21 cellular contexts compared by ENCODE assay signal in genomic region chrX:130103605-130104004, GRCh38. TPM values are rescaled to one million over a fixed set of nuclear protein-coding genes. Genes with fewer than 3 reads are reported as not detected.
DNase-seq lines count a peak whose midpoint lies in the region; ATAC-seq and TF ChIP-seq lines count a peak whose summit lies in the region.
"Had no signal": no experiment of that assay in that cellular context is flagged by ENCODE, and none has a peak within 500 bp of the region (broad histone marks: within the 10 kb centered on the region; RNA-seq: fewer than 3 reads in every experiment).

No MANE protein-coding gene starts in this region.

- no peak overlapping the region for H2AK5ac ChIP-seq in H9 (ENCODE audit: insufficient read length, low read length)

- no peaks in the 10 kb centered on the region for H3K36me3 ChIP-seq in CD4-positive, CD25-positive, alpha-beta regulatory T cell (ENCODE audit: control insufficient read depth, insufficient read depth, low read length)
- H3K36me3 ChIP-seq in SK-N-MC (ENCODE audit: insufficient read depth, low read length): no peaks in the 10 kb centered on the region

- no peaks in the 10 kb centered on the region for H4K20me1 ChIP-seq in H9 (ENCODE audit: control insufficient read depth, insufficient read depth, insufficient read length)

- no peaks in the 10 kb centered on the region for H3K27me3 Mint-ChIP-seq in CD4-positive, CD25-positive, alpha-beta regulatory T cell
- H3K27me3 Mint-ChIP-seq in natural killer cell (ENCODE audit: low read depth in 2 of 2) (peaks cover 0 to 8% of the 10 kb centered on the region in 2 donors), H9 (ENCODE audit: low read depth) (peaks cover 20% of the 10 kb centered on the region)

- no CpG with 5 or more reads among the region's 3 CpGs for WGBS in H9 (ENCODE audit: extremely low coverage, insufficient read length, low lambda C conversion rate)

- peaks cover 0 to 2% (median 0%) of the 10 kb centered on the region in 7 donors for H3K9me3 Mint-ChIP-seq in CD4-positive, CD25-positive, alpha-beta regulatory T cell
- no peaks in the 10 kb centered on the region for H3K9me3 Mint-ChIP-seq in natural killer cell
- H3K9me3 Mint-ChIP-seq in H9: peaks cover 0 to 77% of the 10 kb centered on the region in 2 experiments; a peak in 2 of 5 replicates
- H3K9me3 Mint-ChIP-seq: T-helper 1 cell treated with Interleukin-12 subunit alpha and Interleukin-12 subunit beta and Interleukin-4 antibody, amounts not matched to agents 30 μg/mL and 1 μg/mL, for 36 hours had no signal

- no peak overlapping the region for H2BK12ac ChIP-seq in H9 (ENCODE audit: insufficient read length, low read depth, low read length)

- H3K36me3 Mint-ChIP-seq in CD4-positive, CD25-positive, alpha-beta regulatory T cell: peaks cover 5% of the 10 kb centered on the region
- H3K36me3 Mint-ChIP-seq in natural killer cell: peaks cover 7% of the 10 kb centered on the region
- H3K36me3 Mint-ChIP-seq in H9 (ENCODE audit: insufficient read depth in 1 of 3, low read depth in 3 of 3): 0 out of 7 replicates have a peak, but pooled peaks cover 0 to 2% (median 0%) of the 10 kb centered on the region in 3 experiments

- no peak overlapping the region for H4K5ac ChIP-seq in H9 (ENCODE audit: insufficient read length, low read depth, low read length)

- intact Hi-C loops in natural killer cell (cut with micrococcal nuclease): no loop called here

- H3K27ac ChIP-seq in CD4-positive, CD25-positive, alpha-beta regulatory T cell (ENCODE audit: insufficient read depth, low read length, poor library complexity, severe bottlenecking): peak overlapping the region; percentile 20
- H3K27ac ChIP-seq in SK-N-MC: peak overlapping the region; percentile 82
- H3K27ac ChIP-seq in H9 (ENCODE audit: insufficient read length, low read depth, low read length): no peak overlapping the region
- H3K27ac ChIP-seq: C4-2B had no signal

- H3K4me1 ChIP-seq in CD4-positive, CD25-positive, alpha-beta regulatory T cell (ENCODE audit: control insufficient read depth, insufficient read depth, low read length, poor library complexity, severe bottlenecking): peaks cover 58% of the 10 kb centered on the region
- no peaks in the 10 kb centered on the region for H3K4me1 ChIP-seq in H9 (ENCODE audit: insufficient read depth, low read length)

- H3K18ac ChIP-seq in H9 (ENCODE audit: insufficient read length, low read depth, low read length): no peak overlapping the region

- peak overlapping the region in 1 of 4 donors; percentile 1 for H3K4me3 Mint-ChIP-seq in CD4-positive, CD25-positive, alpha-beta regulatory T cell
- H3K4me3 Mint-ChIP-seq in natural killer cell: no peak overlapping the region
- no peak overlapping the region for H3K4me3 Mint-ChIP-seq in H9
- H3K4me3 Mint-ChIP-seq: T-helper 1 cell treated with Interleukin-12 subunit alpha and Interleukin-12 subunit beta and Interleukin-4 antibody, amounts not matched to agents 30 μg/mL and 1 μg/mL, for 36 hours had no signal

- H3K9ac ChIP-seq in SK-N-MC (ENCODE audit: insufficient read length) (no peak overlapping the region), H9 (ENCODE audit: extremely low read depth, insufficient read length, low read length) (no peak overlapping the region)

- H2BK15ac ChIP-seq in H9 (ENCODE audit: low read depth, low read length): no peak overlapping the region

- no peak overlapping the region for H2BK20ac ChIP-seq in H9 (ENCODE audit: low read depth, low read length, poor library complexity, severe bottlenecking)

- DNase-seq in CD4-positive, CD25-positive, alpha-beta regulatory T cell: no peak
- DNase-seq in ELF-1 (ENCODE audit: low read depth, low spot score): peak; percentile 30
- DNase-seq in SK-N-MC (ENCODE audit: low read depth, low spot score): no peak
- no peak for DNase-seq in natural killer cell
- DNase-seq in NCI-H510A treated with DMSO at 0.1 percent for 48 hours (lab: John Stamatoyannopoulos, UW): no peak
- no peak for DNase-seq in cortex of kidney (lab: John Stamatoyannopoulos, UW)
- DNase-seq in GM13976 (ENCODE audit: low spot score): no peak
- DNase-seq in H9: no peak
- DNase-seq: COR-L47, DMS 273 treated with DMSO at 0.1 percent for 48 hours, DND-41, NCI-H1105 treated with DMSO at 0.1 percent for 48 hours, NCI-H187, NCI-H2107, NCI-H226, NCI-H526, OCI-M1, SHP77 treated with DMSO at 0.1 percent for 48 hours had no signal

- H2AFZ ChIP-seq in H9 (ENCODE audit: low read length): no peak overlapping the region

- no peak overlapping the region for H3K4me2 ChIP-seq in H9 (ENCODE audit: insufficient read depth, insufficient read length, low read length)

- peak overlapping the region; percentile 10 for H3K4me3 ChIP-seq in CD4-positive, CD25-positive, alpha-beta regulatory T cell (ENCODE audit: low read depth, low read length)
- H3K4me3 ChIP-seq in SK-N-MC: peak overlapping the region; percentile 33; the same call in 1 of the 2 replicates
- H3K4me3 ChIP-seq: K562 had no signal

- TF ChIP-seq CTCF in natural killer cell (IDR thresholded peaks at IDR 0.05) (no peak), GM13976 (IDR thresholded peaks at IDR 0.05; ENCODE audit: borderline replicate concordance, control extremely low read depth, extremely low read depth, insufficient read depth, missing control alignments) (no peak), H9 (conservative IDR thresholded peaks at IDR 0.05) (no peak)

- in situ Hi-C loops in GM13976 (cut with MboI; ENCODE audit: low sequenced_read_pairs, unreplicated experiment): no loop called here

- no peak overlapping the region for H3K56ac ChIP-seq in H9 (ENCODE audit: insufficient read length, low read depth, low read length)

- no peak overlapping the region for H3K23ac ChIP-seq in H9 (ENCODE audit: insufficient read length, low read depth, low read length)

- H3K23me2 ChIP-seq in H9 (ENCODE audit: insufficient read length, low read depth, low read length, poor library complexity, severe bottlenecking): no peaks in the 10 kb centered on the region

- H3T11ph ChIP-seq in H9 (ENCODE audit: low read length): no peak overlapping the region

- H4K8ac ChIP-seq in H9 (replicated peaks; ENCODE audit: insufficient read length, low read depth, low read length): no peak overlapping the region

- peaks cover 22 to 85% (median 36%) of the 10 kb centered on the region in 4 donors for H3K4me1 Mint-ChIP-seq in CD4-positive, CD25-positive, alpha-beta regulatory T cell
- H3K4me1 Mint-ChIP-seq in natural killer cell (peaks cover 59 to 85% of the 10 kb centered on the region in 2 donors), H9 (peaks cover 3 to 17% of the 10 kb centered on the region in 2 experiments)

- H3K14ac ChIP-seq in H9 (ENCODE audit: insufficient read depth, low read length): no peak overlapping the region

- H2BK5ac ChIP-seq in H9 (ENCODE audit: insufficient read length, low read length): no peak overlapping the region

- H4K91ac ChIP-seq in H9 (ENCODE audit: insufficient read length, low read depth, low read length): no peak overlapping the region

- no peaks in the 10 kb centered on the region for H3K9me3 ChIP-seq in CD4-positive, CD25-positive, alpha-beta regulatory T cell (ENCODE audit: control insufficient read depth in 2 of 2, low read length in 2 of 2)
- no peaks in the 10 kb centered on the region for H3K9me3 ChIP-seq in SK-N-MC (ENCODE audit: low read depth, low read length)
- peaks cover 20% of the 10 kb centered on the region for H3K9me3 ChIP-seq in H9 (ENCODE audit: control insufficient read depth, low read depth, low read length)

- H3K27me3 ChIP-seq in CD4-positive, CD25-positive, alpha-beta regulatory T cell (ENCODE audit: control insufficient read depth, insufficient read depth, low read length): no peaks in the 10 kb centered on the region
- H3K27me3 ChIP-seq in H9 (ENCODE audit: insufficient read depth, low read length): no peaks in the 10 kb centered on the region

- H3K79me1 ChIP-seq in H9 (ENCODE audit: insufficient read depth, low read depth, low read length, poor library complexity, severe bottlenecking): no peaks in the 10 kb centered on the region

- no peak overlapping the region for H3K4ac ChIP-seq in H9 (ENCODE audit: low read depth, low read length)

- peak overlapping the region in 1 of 3 donors; percentile 92 for H3K27ac Mint-ChIP-seq in CD4-positive, CD25-positive, alpha-beta regulatory T cell
- H3K27ac Mint-ChIP-seq in natural killer cell (peak overlapping the region; percentile 77 to 91), H9 (no peak overlapping the region)
- H3K27ac Mint-ChIP-seq: T-helper 1 cell treated with Interleukin-12 subunit alpha and Interleukin-12 subunit beta and Interleukin-4 antibody, amounts not matched to agents 30 μg/mL and 1 μg/mL, for 36 hours had no signal

- H2BK120ac ChIP-seq in H9 (ENCODE audit: low read depth, low read length, poor library complexity, severe bottlenecking): no peak overlapping the region

- ATAC-seq in CD4-positive, CD25-positive, alpha-beta regulatory T cell (ENCODE audit: low read depth in 2 of 2): no peak
- no peak for ATAC-seq in natural killer cell
- ATAC-seq: K562 had no signal

- H3K79me2 ChIP-seq in H9 (ENCODE audit: insufficient read depth, low read length): no peaks in the 10 kb centered on the region

RNA-seq across cellular contexts. Expression of gene ELF4, which starts 6.7 kb away (rescaled TPM):
- 46.7 TPM for total RNA-seq in CD4-positive, CD25-positive, alpha-beta regulatory T cell
- polyA plus RNA-seq in CD4-positive, CD25-positive, alpha-beta regulatory T cell: 10 to 100 TPM; 12.1 to 15.7 (median 14.0) TPM
- total RNA-seq in natural killer cell: 100 to 1,000 TPM in 1 of 3 donors, 10 to 100 TPM in 2; 83.3 to 105 (median 98.7) TPM
- 0.59 and 0.81 TPM in 2 replicates for total RNA-seq in H9 (2021)

Comparison
In these comparisons a context has a peak if more than half of its experiments do, and no peak if none do; other contexts are left out.
1. H3K27ac Mint-ChIP-seq: peak in natural killer cell (2 of 2); none in H9 (0 of 3).
2. RNA of gene ELF4, which starts 6.7 kb away (total RNA-seq): 83.3 to 105 TPM in natural killer cell and 46.7 TPM in CD4-positive, CD25-positive, alpha-beta regulatory T cell (single experiment); 0.59 to 0.81 TPM in H9; every median in the first group is over 10 times any median in the second.